Comparison of ENCODE assay signal across 11 cellular contexts in genomic region chr2:30235008-30235655, GRCh38. TPM values are rescaled to one million over a fixed set of nuclear protein-coding genes. Genes with fewer than 3 reads are reported as not detected.
DNase-seq lines count a peak whose midpoint lies in the region; ATAC-seq, FAIRE-seq and TF ChIP-seq lines count a peak whose summit lies in the region.
"Had no signal": no experiment of that assay in that cellular context is flagged by ENCODE, and none has a peak within 500 bp of the region (broad histone marks: within the 10 kb centered on the region; RNA-seq: fewer than 3 reads in every experiment).

No MANE protein-coding gene starts in this region.

- H3K9me3 ChIP-seq in endodermal cell (ENCODE audit: control insufficient read depth, low read length) (no peaks in the 10 kb centered on the region), WERI-Rb-1 (ENCODE audit: severe bottlenecking) (peaks cover 2% of the 10 kb centered on the region)
- H3K9me3 ChIP-seq: HAP-1 had no signal

- H3K9ac ChIP-seq in endodermal cell (ENCODE audit: extremely low read depth, low read length, poor library complexity, severe bottlenecking) = no peak overlapping the region

- no peak for ATAC-seq in HG03342 (IDR thresholded peaks at IDR 0.05; ENCODE audit: unreplicated experiment)

- no peak overlapping the region for H3K4me3 Mint-ChIP-seq in endodermal cell

- H3K36me3 ChIP-seq in endodermal cell (ENCODE audit: control insufficient read depth, insufficient read depth, low read length) = peaks cover 52% of the 10 kb centered on the region
- peaks cover 22% of the 10 kb centered on the region for H3K36me3 ChIP-seq in WERI-Rb-1

- H3K36me3 Mint-ChIP-seq in endodermal cell (ENCODE audit: low read depth) = peaks cover 37% of the 10 kb centered on the region

- no peak for TF ChIP-seq CTCF in endodermal cell (conservative IDR thresholded peaks at IDR 0.05)
- no peak for TF ChIP-seq CTCF in WERI-Rb-1 (IDR thresholded peaks at IDR 0.05; ENCODE audit: low read depth, low read length)

- H3K27ac ChIP-seq in endodermal cell (ENCODE audit: low read depth, low read length) (no peak overlapping the region), WERI-Rb-1 (no peak overlapping the region)

- H3K4me1 Mint-ChIP-seq in endodermal cell = peaks cover 44% of the 10 kb centered on the region

- WGBS in endodermal cell (ENCODE audit: insufficient coverage in 1 of 2, insufficient read length in 1 of 2), 2 experiments = 93 to 98% methylated on average over 5 to 6 of the region's 6 CpGs

- H3K27ac Mint-ChIP-seq in endodermal cell = peak overlapping the region; percentile 30

- peak overlapping the region; percentile 95 for H3K4me3 ChIP-seq in endodermal cell (ENCODE audit: low read length)
- no peak overlapping the region for H3K4me3 ChIP-seq in WERI-Rb-1 (ENCODE audit: low read depth, low read length)
- H3K4me3 ChIP-seq: HAP-1 had no signal

- peaks cover 34% of the 10 kb centered on the region for H3K4me1 ChIP-seq in endodermal cell (ENCODE audit: control insufficient read depth, insufficient read depth, low read length)

- DNase-seq in Daoy (ENCODE audit: low read depth) (peak; percentile 35), endodermal cell (peak; percentile 28), WERI-Rb-1 (no peak), DMS53 treated with DMSO at 0.1 percent for 48 hours (lab: John Stamatoyannopoulos, UW; ENCODE audit: unreplicated experiment) (no peak), urothelium cell line (ENCODE audit: low spot score) (no peak)
- DNase-seq in activated CD8-positive, alpha-beta memory T cell treated with anti-CD3 and anti-CD28 coated beads for 24 hours = peak; percentile 80
- peak; percentile 60 for DNase-seq in stimulated activated CD4-positive, alpha-beta T cell treated with anti-CD3 and anti-CD28 coated beads, Interleukin-2, amount 100 ng/mL, for 4 hours (ENCODE audit: low read depth)
- DNase-seq: GDM1, NCI-H1092 had no signal

- no peak for FAIRE-seq in urothelium cell line (lab: Jason Lieb, UNC)

- peaks cover 8% of the 10 kb centered on the region for H3K27me3 Mint-ChIP-seq in endodermal cell (ENCODE audit: insufficient read depth)

- H3K27me3 ChIP-seq in endodermal cell (ENCODE audit: control insufficient read depth, insufficient read depth, low read length, poor library complexity, severe bottlenecking) (peaks cover 8% of the 10 kb centered on the region), WERI-Rb-1 (ENCODE audit: insufficient read depth, low read depth, severe bottlenecking) (peaks cover 21% of the 10 kb centered on the region)

- H3K9me3 Mint-ChIP-seq in endodermal cell = no peaks in the 10 kb centered on the region

RNA-seq across cellular contexts. Expression of gene LBH, which starts 3.8 kb away (rescaled TPM):
- 128 and 147 TPM in 2 replicates for total RNA-seq in Daoy (2014; rRNA removed; shearing (Covaris generic))
- 10 to 100 TPM; 48.0 to 50.0 TPM for total RNA-seq in endodermal cell
- polyA plus RNA-seq in endodermal cell (2013, experiment 1 of 2) = 23.7 TPM
- 26.7 TPM for polyA plus RNA-seq in endodermal cell (2013, experiment 2 of 2)

Comparison
In these comparisons a context has a peak if more than half of its experiments do, and no peak if none do; other contexts are left out.
1. DNase-seq: peak in Daoy (single experiment), activated CD8-positive, alpha-beta memory T cell treated with anti-CD3 and anti-CD28 coated beads for 24 hours (single experiment), endodermal cell (single experiment) and stimulated activated CD4-positive, alpha-beta T cell treated with anti-CD3 and anti-CD28 coated beads, Interleukin-2, amount 100 ng/mL, for 4 hours (single experiment); none in WERI-Rb-1 (single experiment), DMS53 treated with DMSO at 0.1 percent for 48 hours (single experiment) and urothelium cell line (single experiment).